In genomic region chr2:150042844-150043503, GRCh38 we compare ENCODE assay signal across 1 cellular context.
TF ChIP-seq lines count a peak whose summit lies in the region.

No MANE protein-coding gene starts in this region.

TF ChIP-seq in H1, 55 proteins besides CTCF, POLR2A, EP300 and RAD21:
- TF ChIP-seq YY1 (IDR thresholded peaks at IDR 0.05; ENCODE audit: low read depth, low read length) (no peak), CBX5 (IDR thresholded peaks at IDR 0.05; ENCODE audit: low read depth, low read length) (no peak), ATF3 (IDR thresholded peaks at IDR 0.05; ENCODE audit: insufficient read depth, low read depth, low read length) (no peak), CHD2 (IDR thresholded peaks at IDR 0.05; ENCODE audit: low read length) (no peak), TAF1 (IDR thresholded peaks at IDR 0.05; ENCODE audit: low read depth, low read length) (no peak), EZH2 (IDR thresholded peaks at IDR 0.05; ENCODE audit: low read depth, low read length, severe bottlenecking) (no peak), KDM5A (IDR thresholded peaks at IDR 0.05; ENCODE audit: low read length) (no peak), HDAC2 (IDR thresholded peaks at IDR 0.05; ENCODE audit: borderline replicate concordance in 1 of 2, low read depth in 2 of 2, low read length in 2 of 2) (no peak)
